ENCODE assay signal across 8 cellular contexts in the genomic region with DNA sequence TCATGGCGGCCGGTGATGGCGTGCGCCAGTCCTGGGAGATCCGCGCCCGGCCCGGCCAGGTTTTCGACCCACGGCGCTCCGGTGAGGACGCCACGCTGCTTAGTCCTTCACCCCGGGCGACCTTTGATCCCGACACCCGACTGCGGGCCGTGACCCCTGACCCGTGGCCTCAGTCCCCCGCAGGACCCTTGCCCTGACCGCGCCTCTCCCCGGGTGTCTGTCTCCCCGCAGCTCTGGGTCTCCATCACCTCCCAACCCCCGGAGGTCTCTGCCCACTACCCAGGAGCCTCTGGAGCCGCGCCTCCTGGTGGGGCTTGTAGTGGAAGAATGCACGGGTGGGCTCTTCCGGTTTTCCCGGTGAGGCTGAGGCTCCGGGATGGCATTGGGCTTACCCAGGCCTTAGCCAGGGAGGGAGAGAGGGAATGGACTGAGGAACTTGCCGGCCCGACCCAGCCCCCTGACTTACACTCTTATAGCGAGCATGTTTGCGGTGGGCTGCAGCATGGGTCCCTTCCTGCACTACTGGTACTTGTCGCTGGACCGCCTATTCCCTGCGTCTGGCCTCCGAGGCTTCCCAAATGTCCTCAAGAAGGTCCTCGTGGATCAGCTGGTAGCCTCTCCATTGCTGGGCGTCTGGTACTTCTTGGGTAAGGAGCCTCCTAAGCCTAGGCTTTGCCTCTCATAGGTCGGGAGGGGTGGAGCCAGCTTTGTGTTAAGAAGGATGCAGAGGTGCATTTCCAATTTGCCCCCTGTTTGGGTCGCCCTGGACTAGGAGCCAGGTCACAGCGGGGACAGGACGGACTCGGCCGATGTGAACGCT. TPM values are rescaled to one million over a fixed set of nuclear protein-coding genes. Genes with fewer than 3 reads are reported as not detected.
DNase-seq lines count a peak whose midpoint lies in the region; ATAC-seq and TF ChIP-seq lines count a peak whose summit lies in the region.

No MANE protein-coding gene starts in this region.

- peak overlapping the region; percentile 80 to 87 for H3K4me3 Mint-ChIP-seq in CD14-positive monocyte
- H3K4me3 Mint-ChIP-seq in activated naive CD8-positive, alpha-beta T cell: peak overlapping the region; percentile 87
- peak overlapping the region; percentile 88 to 99 (median 93) for H3K4me3 Mint-ChIP-seq in immature natural killer cell

- no peak for TF ChIP-seq CTCF in CD14-positive monocyte (IDR thresholded peaks at IDR 0.05)

- H3K4me3 ChIP-seq in subcutaneous abdominal adipose tissue (ENCODE audit: low read depth in 1 of 5, low read length in 5 of 5): peak overlapping the region; percentile 74 to 86 (median 81)

- no peaks in the 10 kb centered on the region for H3K27me3 ChIP-seq in subcutaneous abdominal adipose tissue (ENCODE audit: control insufficient read depth in 5 of 5, insufficient read depth in 4 of 5, low read length in 5 of 5)

- peaks cover 0 to 4% (median 0%) of the 10 kb centered on the region in 3 donors for H3K27me3 Mint-ChIP-seq in CD14-positive monocyte (ENCODE audit: low read depth in 3 of 3)
- H3K27me3 Mint-ChIP-seq in activated naive CD8-positive, alpha-beta T cell: no peaks in the 10 kb centered on the region
- peaks cover 5 to 9% (median 8%) of the 10 kb centered on the region in 3 donors for H3K27me3 Mint-ChIP-seq in immature natural killer cell (ENCODE audit: low read depth in 3 of 3)

- H3K27ac Mint-ChIP-seq in CD14-positive monocyte: peak overlapping the region; percentile 84 to 96 (median 88)
- peak overlapping the region; percentile 86 for H3K27ac Mint-ChIP-seq in activated naive CD8-positive, alpha-beta T cell
- peak overlapping the region; percentile 87 to 99 (median 96) for H3K27ac Mint-ChIP-seq in immature natural killer cell

- H3K36me3 ChIP-seq in subcutaneous abdominal adipose tissue (ENCODE audit: control insufficient read depth in 5 of 5, insufficient read depth in 5 of 5, low read length in 5 of 5): peaks cover 0 to 23% (median 20%) of the 10 kb centered on the region in 5 donors

- H3K4me1 Mint-ChIP-seq in CD14-positive monocyte (peaks cover 28% of the 10 kb centered on the region), immature natural killer cell (peaks cover 22 to 27% of the 10 kb centered on the region in 2 donors)
- H3K4me1 Mint-ChIP-seq in activated naive CD8-positive, alpha-beta T cell (ENCODE audit: low read depth): peaks cover 19% of the 10 kb centered on the region

- H3K9ac ChIP-seq in subcutaneous abdominal adipose tissue (ENCODE audit: low read length in 5 of 5): peak overlapping the region in 4 of 5 donors; percentile 65 to 89 (median 71)

- peaks cover 9 to 29% (median 26%) of the 10 kb centered on the region in 5 donors for H3K4me1 ChIP-seq in subcutaneous abdominal adipose tissue (ENCODE audit: control insufficient read depth in 5 of 5, insufficient read depth in 5 of 5, low read length in 5 of 5)

- intact Hi-C loops in CD14-positive monocyte (cut with micrococcal nuclease): loop anchor here in 1 of 2 donors (5.0 kb wide), 2 partner anchors 41 to 129 kb away; a partner anchor contains a TSS

- H3K27ac ChIP-seq in subcutaneous abdominal adipose tissue (ENCODE audit: low read depth, low read length): peak overlapping the region; percentile 69

- H3K9me3 ChIP-seq in subcutaneous abdominal adipose tissue (ENCODE audit: control insufficient read depth in 5 of 5, low read length in 5 of 5): no peaks in the 10 kb centered on the region

- ATAC-seq in HG02943 (IDR thresholded peaks at IDR 0.05; ENCODE audit: low read depth, unreplicated experiment) (peak; percentile 6), HG03354 (IDR thresholded peaks at IDR 0.05; ENCODE audit: poor library complexity, severe bottlenecking, unreplicated experiment) (no peak), GM21515 (IDR thresholded peaks at IDR 0.05; ENCODE audit: unreplicated experiment) (no peak)

- H3K9me3 Mint-ChIP-seq in CD14-positive monocyte (no peaks in the 10 kb centered on the region), immature natural killer cell (no peaks in the 10 kb centered on the region)
- no peaks in the 10 kb centered on the region for H3K9me3 Mint-ChIP-seq in activated naive CD8-positive, alpha-beta T cell (ENCODE audit: low read depth)

- no peak for DNase-seq in CD14-positive monocyte (ENCODE audit: low spot score)
- no peak for DNase-seq in immature natural killer cell
- no peak for DNase-seq in activated CD4-positive, CD25-positive, alpha-beta regulatory T cell (lab: John Stamatoyannopoulos, UW)

- peaks cover 29 to 43% of the 10 kb centered on the region in 2 donors for H3K36me3 Mint-ChIP-seq in CD14-positive monocyte
- H3K36me3 Mint-ChIP-seq in activated naive CD8-positive, alpha-beta T cell: no peaks in the 10 kb centered on the region
- H3K36me3 Mint-ChIP-seq in immature natural killer cell: peaks cover 0 to 7% (median 7%) of the 10 kb centered on the region in 3 donors

RNA-seq across cellular contexts. Expression of a gene that starts 0.6 kb away (rescaled TPM):
- polyA plus RNA-seq in CD14-positive monocyte (10 to 100 TPM; 14.3 to 15.0 TPM), immature natural killer cell (10 to 100 TPM; 12.2 to 17.7 (median 15.4) TPM)

RNA-seq across cellular contexts. Expression of a gene that starts 10.2 kb away (rescaled TPM):
- polyA plus RNA-seq in CD14-positive monocyte (under 1 TPM; 0.55 to 0.56 TPM), immature natural killer cell (1 to 10 TPM in 2 of 3 donors, under 1 TPM in 1; 0.77 to 1.1 (median 1.1) TPM)

RNA-seq across cellular contexts. Expression of a gene that starts 20.0 kb away (rescaled TPM):
- polyA plus RNA-seq in CD14-positive monocyte (1,000 to 10,000 TPM; 4,550 to 6,022 TPM), immature natural killer cell (100 to 1,000 TPM in 1 of 3 donors, 10 to 100 TPM in 2; 49.0 to 184 (median 83.1) TPM)

RNA-seq across cellular contexts. Expression of a gene that starts 32.6 kb away (rescaled TPM):
- polyA plus RNA-seq in CD14-positive monocyte (not detected), immature natural killer cell (not detected)

RNA-seq across cellular contexts. Expression of a gene that starts 40.6 kb away (rescaled TPM):
- polyA plus RNA-seq in CD14-positive monocyte (1 to 10 TPM in 1 of 2 donors, under 1 TPM in 1; 0.99 to 2.0 TPM), immature natural killer cell (1 to 10 TPM; 1.7 to 4.7 (median 3.5) TPM)

Comparison
In these comparisons a context has a peak if more than half of its experiments do, and no peak if none do; other contexts are left out.
1. RNA of a gene that starts 20.0 kb away (polyA plus RNA-seq): 4,550 to 6,022 TPM in CD14-positive monocyte; 49.0 to 184 TPM in immature natural killer cell; every median in the first group is over 10 times any median in the second.
2. Peak in every context shown above with its lines, with median percentiles within 50 percentile points of each other: H3K27ac Mint-ChIP-seq and H3K4me3 Mint-ChIP-seq.